ENCODE assay signal across 15 cellular contexts in the genomic region with DNA sequence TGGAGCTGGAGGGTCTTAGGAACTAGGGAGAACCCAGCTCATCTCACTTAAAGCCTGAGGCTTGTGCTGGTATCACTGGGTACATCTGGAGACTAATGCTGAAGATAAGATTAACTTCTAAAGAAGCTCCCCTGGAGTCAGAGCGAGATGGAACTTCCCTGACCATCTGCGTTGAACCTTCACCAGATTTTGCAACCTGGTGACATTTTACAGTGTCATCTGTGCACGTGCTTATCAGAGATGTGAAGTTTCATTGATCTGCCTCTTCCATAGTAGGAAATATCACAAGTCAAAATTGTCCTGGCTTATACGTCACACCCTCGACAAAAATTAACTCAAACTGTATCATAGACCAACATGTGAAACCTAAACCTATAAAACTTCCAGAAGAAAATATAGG. TPM values are rescaled to one million over a fixed set of nuclear protein-coding genes. Genes with fewer than 3 reads are reported as not detected.
DNase-seq lines count a peak whose midpoint lies in the region; ATAC-seq and TF ChIP-seq lines count a peak whose summit lies in the region.
"Had no signal": no experiment of that assay in that cellular context is flagged by ENCODE, and none has a peak within 500 bp of the region (broad histone marks: within the 10 kb centered on the region; RNA-seq: fewer than 3 reads in every experiment).

No MANE protein-coding gene starts in this region.

- 30% methylated on average over 5 of the region's 5 CpGs for WGBS in liver
- WGBS in upper lobe of left lung, 2 donors, result 84 to 92% methylated on average over 5 of the region's 5 CpGs

- H3K4me3 ChIP-seq in WERI-Rb-1 (ENCODE audit: low read depth, low read length) (no peak overlapping the region), liver (ENCODE audit: low read depth in 1 of 3, low read length in 3 of 3) (no peak overlapping the region), upper lobe of left lung (no peak overlapping the region)

- TF ChIP-seq POLR2A in erythroblast (IDR thresholded peaks at IDR 0.05; ENCODE audit: low read length), result no peak
- no peak for TF ChIP-seq POLR2A in upper lobe of left lung (IDR thresholded peaks at IDR 0.05)

- TF ChIP-seq CTCF in WERI-Rb-1 (IDR thresholded peaks at IDR 0.05; ENCODE audit: low read depth, low read length), result no peak
- no peak for TF ChIP-seq CTCF in liver (IDR thresholded peaks at IDR 0.05; ENCODE audit: low read depth, low read length, missing input control)
- TF ChIP-seq CTCF in upper lobe of left lung (IDR thresholded peaks at IDR 0.05), result no peak

- no peak overlapping the region for H3K9ac ChIP-seq in liver (ENCODE audit: low read depth in 1 of 2, low read length in 2 of 2)

- peak; percentile 23 to 33 for TF ChIP-seq RAD21 in liver (IDR thresholded peaks at IDR 0.05)

- H3K4me1 ChIP-seq in liver (ENCODE audit: control insufficient read depth in 4 of 4, insufficient read depth in 4 of 4, low read length in 3 of 4), result peaks cover 0 to 12% (median 5%) of the 10 kb centered on the region in 4 donors
- H3K4me1 ChIP-seq in upper lobe of left lung, result peaks cover 0 to under 1% (median 0%) of the 10 kb centered on the region in 4 donors

- peak; percentile 57 for DNase-seq in WERI-Rb-1
- peak; percentile 45 to 71 for DNase-seq in erythroblast (lab: John Stamatoyannopoulos, UW)
- DNase-seq in KG1 (lab: John Stamatoyannopoulos, UW), result no peak
- DNase-seq in upper lobe of left lung, result no peak
- no peak for DNase-seq in NCI-H526 (lab: John Stamatoyannopoulos, UW)
- DNase-seq: C1 segment of cervical spinal cord; Calu3; CD4-positive, alpha-beta T cell; DMS 273 treated with DMSO at 0.1 percent for 48 hours; DMS79; EL; GOT3; H9 had no signal

- H3K9me3 ChIP-seq in WERI-Rb-1 (ENCODE audit: severe bottlenecking) (no peaks in the 10 kb centered on the region), liver (ENCODE audit: control insufficient read depth in 4 of 4, low read length in 3 of 4) (no peaks in the 10 kb centered on the region), upper lobe of left lung (no peaks in the 10 kb centered on the region)

- H3K27me3 ChIP-seq in WERI-Rb-1 (ENCODE audit: insufficient read depth, low read depth, severe bottlenecking) (no peaks in the 10 kb centered on the region), liver (ENCODE audit: control insufficient read depth in 4 of 4, insufficient read depth in 4 of 4, low read length in 3 of 4) (no peaks in the 10 kb centered on the region), upper lobe of left lung (no peaks in the 10 kb centered on the region)

- ATAC-seq in upper lobe of left lung (ENCODE audit: low FRiP score in 2 of 2), result no peak
- no peak for ATAC-seq in GM18519 (IDR thresholded peaks at IDR 0.05; ENCODE audit: low FRiP score, unreplicated experiment)

- H3K36me3 ChIP-seq in WERI-Rb-1, result no peaks in the 10 kb centered on the region
- no peaks in the 10 kb centered on the region for H3K36me3 ChIP-seq in liver (ENCODE audit: control insufficient read depth in 4 of 4, insufficient read depth in 3 of 4, low read depth in 1 of 4, low read length in 3 of 4)
- H3K36me3 ChIP-seq in upper lobe of left lung, result no peaks in the 10 kb centered on the region

- peak overlapping the region; percentile 16; the same call in 1 of the 2 replicates for H3K27ac ChIP-seq in WERI-Rb-1
- no peak overlapping the region for H3K27ac ChIP-seq in liver (ENCODE audit: low read depth in 1 of 2, low read length in 2 of 2)
- no peak overlapping the region for H3K27ac ChIP-seq in upper lobe of left lung

- TF ChIP-seq EP300 in upper lobe of left lung (IDR thresholded peaks at IDR 0.05), result no peak

TF ChIP-seq in liver, 16 proteins besides CTCF, POLR2A, EP300 and RAD21:
- TF ChIP-seq HNF4G (IDR thresholded peaks at IDR 0.05) (no peak), JUND (IDR thresholded peaks at IDR 0.05) (peak in 1 of 2 donors; percentile 38), FOXA1 (IDR thresholded peaks at IDR 0.05) (no peak), NR2F2 (IDR thresholded peaks at IDR 0.05) (no peak), RXRA (IDR thresholded peaks at IDR 0.05) (peak; percentile 64 to 84), SP1 (IDR thresholded peaks at IDR 0.05) (no peak), HNF4A (conservative IDR thresholded peaks at IDR 0.05) (peak; percentile 47 to 71), YY1 (IDR thresholded peaks at IDR 0.05) (peak; percentile 78), GABPA (IDR thresholded peaks at IDR 0.05 in 1 of 2, conservative IDR thresholded peaks at IDR 0.05 in 1 of 2) (no peak), FOXA2 (IDR thresholded peaks at IDR 0.05) (peak; percentile 21), TAF1 (conservative IDR thresholded peaks at IDR 0.05) (no peak), EGR1 (IDR thresholded peaks at IDR 0.05; ENCODE audit: low read depth in 2 of 2) (no peak)
- TF ChIP-seq, protein P1, sequence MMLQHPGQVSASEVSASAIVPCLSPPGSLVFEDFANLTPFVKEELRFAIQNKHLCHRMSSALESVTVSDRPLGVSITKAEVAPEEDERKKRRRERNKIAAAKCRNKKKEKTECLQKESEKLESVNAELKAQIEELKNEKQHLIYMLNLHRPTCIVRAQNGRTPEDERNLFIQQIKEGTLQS (IDR thresholded peaks at IDR 0.05), result no peak
- TF ChIP-seq, protein P2, sequence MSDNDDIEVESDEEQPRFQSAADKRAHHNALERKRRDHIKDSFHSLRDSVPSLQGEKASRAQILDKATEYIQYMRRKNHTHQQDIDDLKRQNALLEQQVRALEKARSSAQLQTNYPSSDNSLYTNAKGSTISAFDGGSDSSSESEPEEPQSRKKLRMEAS (IDR thresholded peaks at IDR 0.05), result peak; percentile 74
- TF ChIP-seq, protein P3, sequence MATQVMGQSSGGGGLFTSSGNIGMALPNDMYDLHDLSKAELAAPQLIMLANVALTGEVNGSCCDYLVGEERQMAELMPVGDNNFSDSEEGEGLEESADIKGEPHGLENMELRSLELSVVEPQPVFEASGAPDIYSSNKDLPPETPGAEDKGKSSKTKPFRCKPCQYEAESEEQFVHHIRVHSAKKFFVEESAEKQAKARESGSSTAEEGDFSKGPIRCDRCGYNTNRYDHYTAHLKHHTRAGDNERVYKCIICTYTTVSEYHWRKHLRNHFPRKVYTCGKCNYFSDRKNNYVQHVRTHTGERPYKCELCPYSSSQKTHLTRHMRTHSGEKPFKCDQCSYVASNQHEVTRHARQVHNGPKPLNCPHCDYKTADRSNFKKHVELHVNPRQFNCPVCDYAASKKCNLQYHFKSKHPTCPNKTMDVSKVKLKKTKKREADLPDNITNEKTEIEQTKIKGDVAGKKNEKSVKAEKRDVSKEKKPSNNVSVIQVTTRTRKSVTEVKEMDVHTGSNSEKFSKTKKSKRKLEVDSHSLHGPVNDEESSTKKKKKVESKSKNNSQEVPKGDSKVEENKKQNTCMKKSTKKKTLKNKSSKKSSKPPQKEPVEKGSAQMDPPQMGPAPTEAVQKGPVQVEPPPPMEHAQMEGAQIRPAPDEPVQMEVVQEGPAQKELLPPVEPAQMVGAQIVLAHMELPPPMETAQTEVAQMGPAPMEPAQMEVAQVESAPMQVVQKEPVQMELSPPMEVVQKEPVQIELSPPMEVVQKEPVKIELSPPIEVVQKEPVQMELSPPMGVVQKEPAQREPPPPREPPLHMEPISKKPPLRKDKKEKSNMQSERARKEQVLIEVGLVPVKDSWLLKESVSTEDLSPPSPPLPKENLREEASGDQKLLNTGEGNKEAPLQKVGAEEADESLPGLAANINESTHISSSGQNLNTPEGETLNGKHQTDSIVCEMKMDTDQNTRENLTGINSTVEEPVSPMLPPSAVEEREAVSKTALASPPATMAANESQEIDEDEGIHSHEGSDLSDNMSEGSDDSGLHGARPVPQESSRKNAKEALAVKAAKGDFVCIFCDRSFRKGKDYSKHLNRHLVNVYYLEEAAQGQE (IDR thresholded peaks at IDR 0.05), result peak; percentile 37
- TF ChIP-seq, protein P4, sequence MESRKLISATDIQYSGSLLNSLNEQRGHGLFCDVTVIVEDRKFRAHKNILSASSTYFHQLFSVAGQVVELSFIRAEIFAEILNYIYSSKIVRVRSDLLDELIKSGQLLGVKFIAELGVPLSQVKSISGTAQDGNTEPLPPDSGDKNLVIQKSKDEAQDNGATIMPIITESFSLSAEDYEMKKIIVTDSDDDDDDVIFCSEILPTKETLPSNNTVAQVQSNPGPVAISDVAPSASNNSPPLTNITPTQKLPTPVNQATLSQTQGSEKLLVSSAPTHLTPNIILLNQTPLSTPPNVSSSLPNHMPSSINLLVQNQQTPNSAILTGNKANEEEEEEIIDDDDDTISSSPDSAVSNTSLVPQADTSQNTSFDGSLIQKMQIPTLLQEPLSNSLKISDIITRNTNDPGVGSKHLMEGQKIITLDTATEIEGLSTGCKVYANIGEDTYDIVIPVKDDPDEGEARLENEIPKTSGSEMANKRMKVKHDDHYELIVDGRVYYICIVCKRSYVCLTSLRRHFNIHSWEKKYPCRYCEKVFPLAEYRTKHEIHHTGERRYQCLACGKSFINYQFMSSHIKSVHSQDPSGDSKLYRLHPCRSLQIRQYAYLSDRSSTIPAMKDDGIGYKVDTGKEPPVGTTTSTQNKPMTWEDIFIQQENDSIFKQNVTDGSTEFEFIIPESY (IDR thresholded peaks at IDR 0.05), result no peak

RNA-seq across cellular contexts. Expression of a gene that starts 6.3 kb away (rescaled TPM):
- total RNA-seq in liver, result 10 to 100 TPM in 1 of 2 donors, 1 to 10 TPM in 1; 6.4 to 14.8 TPM
- polyA plus RNA-seq in liver, result 1 to 10 TPM; 3.1 to 3.3 TPM
- total RNA-seq in upper lobe of left lung, result 10 to 100 TPM in 4 of 6 donors, 1 to 10 TPM in 2; 6.3 to 29.8 (median 17.9) TPM

Comparison
In these comparisons a context has a peak if more than half of its experiments do, and no peak if none do; other contexts are left out.
1. DNase-seq: peak in WERI-Rb-1 (single experiment) and erythroblast (2 of 2); none in KG1 (single experiment), upper lobe of left lung (0 of 2) and NCI-H526 (0 of 2).